In genomic region chr1:89761901-89762300, GRCh38 we compare ENCODE assay signal across 11 cellular contexts.
DNase-seq lines count a peak whose midpoint lies in the region; ATAC-seq and TF ChIP-seq lines count a peak whose summit lies in the region.
"Had no signal": no experiment of that assay in that cellular context is flagged by ENCODE, and none has a peak within 500 bp of the region (broad histone marks: within the 10 kb centered on the region; RNA-seq: fewer than 3 reads in every experiment).

No MANE protein-coding gene starts in this region.

- H3K27ac ChIP-seq in OCI-LY3 (ENCODE audit: low read length): no peak overlapping the region

- H3K9me3 Mint-ChIP-seq in activated T-cell treated with anti-CD3 and anti-CD28 coated beads, Interleukin-2, amount 50 U/mL, for 24 hours: no peaks in the 10 kb centered on the region
- H3K9me3 Mint-ChIP-seq in stimulated activated memory B cell treated with anti-CD40 and anti-IgM and Interleukin-4, amounts not matched to agents 10 μg/mL and 1 μg/mL and 100 μg/mL, for 72 hours: no peaks in the 10 kb centered on the region
- H3K9me3 Mint-ChIP-seq: endodermal cell had no signal

- no peak for DNase-seq in activated T-cell treated with anti-CD3 and anti-CD28 coated beads, Interleukin-2, amount 50 U/mL, for 24 hours
- DNase-seq in activated T-cell treated with anti-CD3 and anti-CD28 coated beads for 4 hours (no peak), UCSD-AML1 (lab: John Stamatoyannopoulos, UW; ENCODE audit: unreplicated experiment) (no peak), NCI-H526 treated with DMSO at 0.1 percent for 48 hours (lab: John Stamatoyannopoulos, UW) (no peak), NCI-H1092 (lab: John Stamatoyannopoulos, UW) (no peak)
- DNase-seq: endodermal cell; NCI-H1694; stimulated activated CD8-positive, alpha-beta memory T cell treated with anti-CD3 and anti-CD28 coated beads, Interleukin-4, amount 100 ng/mL, for 48 hours had no signal

- H3K9me3 ChIP-seq in OCI-LY3 (ENCODE audit: insufficient read depth, low read length) (no peaks in the 10 kb centered on the region), endocrine pancreas (ENCODE audit: control insufficient read depth, low read length) (no peaks in the 10 kb centered on the region)

- no peak overlapping the region for H3K9ac ChIP-seq in OCI-LY3 (ENCODE audit: low read length)
- H3K9ac ChIP-seq in endocrine pancreas (ENCODE audit: control insufficient read depth, insufficient read depth, low read length): no peak overlapping the region

- no peak for TF ChIP-seq CTCF in OCI-LY3 (IDR thresholded peaks at IDR 0.05; ENCODE audit: low read depth, low read length)

- H3K4me1 ChIP-seq in OCI-LY3 (ENCODE audit: low read length) (peaks cover 30% of the 10 kb centered on the region), endocrine pancreas (ENCODE audit: control insufficient read depth, insufficient read depth, low read length) (no peaks in the 10 kb centered on the region)

- H3K27me3 ChIP-seq in OCI-LY3 (ENCODE audit: low read depth, low read length): peaks cover 54% of the 10 kb centered on the region
- no peaks in the 10 kb centered on the region for H3K27me3 ChIP-seq in endocrine pancreas (ENCODE audit: control insufficient read depth, insufficient read depth, low read length)

- no peaks in the 10 kb centered on the region for H3K79me2 ChIP-seq in OCI-LY3 (ENCODE audit: low read length)

- H3K4me3 ChIP-seq in OCI-LY3 (ENCODE audit: low read length): peak overlapping the region; percentile 86
- H3K4me3 ChIP-seq in endocrine pancreas (ENCODE audit: control insufficient read depth, insufficient read depth, low read length): peak overlapping the region; percentile 35

- no peak for ATAC-seq in stimulated activated memory B cell treated with anti-CD40 and anti-IgM and Interleukin-4, amounts not matched to agents 10 μg/mL and 1 μg/mL and 100 μg/mL, for 72 hours

- peaks cover 68% of the 10 kb centered on the region for H3K4me1 Mint-ChIP-seq in activated T-cell treated with anti-CD3 and anti-CD28 coated beads, Interleukin-2, amount 50 U/mL, for 24 hours (ENCODE audit: low read depth)
- H3K4me1 Mint-ChIP-seq in stimulated activated memory B cell treated with anti-CD40 and anti-IgM and Interleukin-4, amounts not matched to agents 10 μg/mL and 1 μg/mL and 100 μg/mL, for 72 hours: peaks cover 36% of the 10 kb centered on the region

- no peaks in the 10 kb centered on the region for H4K20me1 ChIP-seq in OCI-LY3 (ENCODE audit: insufficient read depth, low read length)

- H3K27ac Mint-ChIP-seq in activated T-cell treated with anti-CD3 and anti-CD28 coated beads, Interleukin-2, amount 50 U/mL, for 24 hours: peak overlapping the region; percentile 90
- peak overlapping the region; percentile 60 for H3K27ac Mint-ChIP-seq in stimulated activated memory B cell treated with anti-CD40 and anti-IgM and Interleukin-4, amounts not matched to agents 10 μg/mL and 1 μg/mL and 100 μg/mL, for 72 hours
- H3K27ac Mint-ChIP-seq: endodermal cell had no signal

- no peak overlapping the region for H2AFZ ChIP-seq in OCI-LY3 (ENCODE audit: low read depth, low read length)

- H3K4me3 Mint-ChIP-seq in activated T-cell treated with anti-CD3 and anti-CD28 coated beads, Interleukin-2, amount 50 U/mL, for 24 hours: peak overlapping the region; percentile 21
- peak overlapping the region; percentile 4 for H3K4me3 Mint-ChIP-seq in stimulated activated memory B cell treated with anti-CD40 and anti-IgM and Interleukin-4, amounts not matched to agents 10 μg/mL and 1 μg/mL and 100 μg/mL, for 72 hours

- peak overlapping the region; percentile 97 for H3K4me2 ChIP-seq in OCI-LY3 (ENCODE audit: low read length)

- H3K36me3 ChIP-seq in OCI-LY3 (replicated peaks; ENCODE audit: low read depth, low read length): no peaks in the 10 kb centered on the region
- no peaks in the 10 kb centered on the region for H3K36me3 ChIP-seq in endocrine pancreas (ENCODE audit: control insufficient read depth, insufficient read depth, low read length)

- H3K27me3 Mint-ChIP-seq in activated T-cell treated with anti-CD3 and anti-CD28 coated beads, Interleukin-2, amount 50 U/mL, for 24 hours: no peaks in the 10 kb centered on the region
- no peaks in the 10 kb centered on the region for H3K27me3 Mint-ChIP-seq in stimulated activated memory B cell treated with anti-CD40 and anti-IgM and Interleukin-4, amounts not matched to agents 10 μg/mL and 1 μg/mL and 100 μg/mL, for 72 hours

- peaks cover 5% of the 10 kb centered on the region for H3K36me3 Mint-ChIP-seq in activated T-cell treated with anti-CD3 and anti-CD28 coated beads, Interleukin-2, amount 50 U/mL, for 24 hours (ENCODE audit: low read depth)
- H3K36me3 Mint-ChIP-seq in stimulated activated memory B cell treated with anti-CD40 and anti-IgM and Interleukin-4, amounts not matched to agents 10 μg/mL and 1 μg/mL and 100 μg/mL, for 72 hours: no peaks in the 10 kb centered on the region
